In the genomic region with DNA sequence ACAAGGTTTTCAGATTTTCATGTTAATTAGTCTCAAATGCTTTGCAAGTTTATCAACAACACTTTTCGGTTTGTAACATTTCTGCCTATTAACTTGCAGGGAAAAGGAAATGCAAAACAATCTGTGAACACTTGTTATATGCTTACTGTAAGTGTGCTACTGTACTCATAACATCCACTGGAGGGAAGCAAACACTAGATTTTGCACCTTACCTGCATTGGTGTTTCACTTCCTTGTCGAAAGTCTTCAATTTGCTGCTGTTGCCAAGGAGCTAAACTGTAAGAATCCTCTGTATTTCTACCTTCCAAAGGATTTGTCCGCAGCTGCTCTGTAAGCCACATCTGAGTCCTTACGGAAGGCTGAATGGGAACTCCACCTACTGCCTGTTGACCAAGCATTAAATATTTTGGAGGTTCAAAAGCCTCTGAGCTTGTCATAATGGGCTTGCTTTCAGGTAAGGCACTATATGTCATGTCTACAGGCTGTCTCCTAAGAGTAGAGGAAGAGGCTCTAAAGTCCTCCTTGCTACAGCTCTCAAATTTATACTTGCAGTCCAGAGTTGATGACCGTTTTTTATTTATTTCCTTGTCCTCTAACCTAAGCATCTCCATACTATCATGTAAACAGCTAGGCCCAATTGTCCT, we compare ENCODE assay signal across 8 cellular contexts.
A peak's percentile ranks its signal among the peaks of the same experiment; 100 is the strongest.
DNase-seq lines count a peak whose midpoint lies in the region; ATAC-seq lines count a peak whose summit lies in the region.

No MANE protein-coding gene starts in this region.

- ATAC-seq in GM18519 (IDR thresholded peaks at IDR 0.05; ENCODE audit: low FRiP score, unreplicated experiment) (peak; percentile 100), HG02884 (IDR thresholded peaks at IDR 0.05; ENCODE audit: unreplicated experiment) (peak; percentile 99), memory B cell (ENCODE audit: low read depth) (peak; percentile 100)

- peak; percentile 25 for DNase-seq in D341Med (ENCODE audit: low spot score)
- DNase-seq in NCI-H1694 (lab: John Stamatoyannopoulos, UW), result peak; percentile 3
- peak; percentile 33 for DNase-seq in amniotic epithelial cell (ENCODE audit: low read depth)
- DNase-seq in memory B cell (ENCODE audit: low spot score in 2 of 2), result peak; percentile 30 to 60
- DNase-seq in AG08396 (ENCODE audit: low spot score), result no peak
- DNase-seq in stimulated activated CD4-positive, alpha-beta T cell treated with anti-CD3 and anti-CD28 coated beads, Interleukin-4, amount 100 ng/mL, for 1 hour, result no peak

- H3K9me3 Mint-ChIP-seq in memory B cell, result no peaks in the 10 kb centered on the region

- peaks cover 7% of the 10 kb centered on the region for H3K4me1 Mint-ChIP-seq in memory B cell

- H3K27me3 Mint-ChIP-seq in memory B cell, result no peaks in the 10 kb centered on the region

- H3K27ac Mint-ChIP-seq in memory B cell, result peak overlapping the region; percentile 23

- no peak overlapping the region for H3K4me3 Mint-ChIP-seq in memory B cell

- H3K36me3 Mint-ChIP-seq in memory B cell, result peaks cover 6% of the 10 kb centered on the region

Comparison
In these comparisons a context has a peak if more than half of its experiments do, and no peak if none do; other contexts are left out.
1. DNase-seq: peak in D341Med (single experiment), NCI-H1694 (single experiment), amniotic epithelial cell (single experiment) and memory B cell (2 of 2); none in AG08396 (single experiment) and stimulated activated CD4-positive, alpha-beta T cell treated with anti-CD3 and anti-CD28 coated beads, Interleukin-4, amount 100 ng/mL, for 1 hour (single experiment).
2. Peak in every context shown above with its lines, with median percentiles within 50 percentile points of each other: ATAC-seq.